16 cellular contexts compared by ENCODE assay signal in the genomic region with DNA sequence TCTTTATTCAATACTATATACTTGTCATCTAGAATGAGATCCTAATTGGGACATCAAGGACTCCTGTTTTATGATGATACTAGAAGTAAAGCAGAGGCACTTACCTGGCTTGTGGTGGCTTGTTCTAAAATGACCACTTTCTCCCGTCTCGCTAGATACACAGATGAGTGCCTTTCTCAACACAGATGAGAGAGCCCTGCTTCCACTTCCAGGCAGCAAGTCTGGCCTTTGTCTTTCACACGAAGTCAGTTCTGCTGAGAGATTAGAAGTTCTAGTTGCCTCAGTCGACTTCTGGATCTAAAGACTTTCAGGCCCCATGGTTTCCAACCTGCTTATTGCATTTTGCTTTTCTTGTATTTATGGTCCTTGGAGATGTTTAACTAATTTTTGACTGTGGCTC.
DNase-seq lines count a peak whose midpoint lies in the region; ATAC-seq and TF ChIP-seq lines count a peak whose summit lies in the region.
"Had no signal": no experiment of that assay in that cellular context is flagged by ENCODE, and none has a peak within 500 bp of the region (broad histone marks: within the 10 kb centered on the region; RNA-seq: fewer than 3 reads in every experiment).

No MANE protein-coding gene starts in this region.

- peak in 4 of 5 donors; percentile 23 to 56 (median 35) for DNase-seq in heart left ventricle
- DNase-seq in cardiac septum (ENCODE audit: low spot score) = no peak
- DNase-seq in NCI-H2227 treated with DMSO at 0.1 percent for 48 hours (lab: John Stamatoyannopoulos, UW) = peak; percentile 52
- DNase-seq in islet precursor cell = peak; percentile 60
- DNase-seq in middle frontal gyrus (ENCODE audit: extremely low spot score, low spot score) = no peak
- no peak for DNase-seq in posterior vena cava (ENCODE audit: low spot score)
- no peak for DNase-seq in pons (ENCODE audit: low spot score)
- DNase-seq: BE2C; CD4-positive, alpha-beta memory T cell; DND-41; GDM1; HFFc6 had no signal

- intact Hi-C loops in heart left ventricle (cut with DNase I) (loop anchor here in 2 of 10 donors (5.0 kb wide), 2 partner anchors 69 to 164 kb away; partner anchors contain the start of genes PPP1R1C (in 2 of the 2) and ITPRID2 (in 1 of the 2)), cardiac septum (cut with DNase I) (no loop called here), posterior vena cava (cut with DNase I) (no loop called here)

- TF ChIP-seq CTCF in heart left ventricle (IDR thresholded peaks at IDR 0.05) = no peak

- TF ChIP-seq POLR2A in heart left ventricle (IDR thresholded peaks at IDR 0.05) = no peak

- peaks cover 0 to 25% (median under 1%) of the 10 kb centered on the region in 12 donors for H3K4me1 ChIP-seq in heart left ventricle
- H3K4me1 ChIP-seq: A549, BE2C had no signal

- H3K27me3 ChIP-seq in heart left ventricle = no peaks in the 10 kb centered on the region
- H3K27me3 ChIP-seq: BE2C had no signal

- H3K36me3 ChIP-seq in heart left ventricle = no peaks in the 10 kb centered on the region
- H3K36me3 ChIP-seq: BE2C, HAP-1 had no signal

- no peak overlapping the region for H3K4me3 ChIP-seq in heart left ventricle
- H3K4me3 ChIP-seq: A549, HAP-1 had no signal

- H3K27ac ChIP-seq in heart left ventricle = peak overlapping the region in 8 of 12 donors; percentile 5 to 54 (median 26)
- H3K27ac ChIP-seq: A549, C4-2B had no signal

- ATAC-seq in heart left ventricle = peak in 3 of 4 donors; percentile 64 to 87 (median 85)
- ATAC-seq: A549, HepG2 had no signal

- WGBS in heart left ventricle, 4 donors = 31 to 46% (median 35%) methylated on average over 4 of the region's 4 CpGs

- H3K9me3 ChIP-seq in heart left ventricle = peaks cover 0 to 5% (median 0%) of the 10 kb centered on the region in 12 donors
- H3K9me3 ChIP-seq: A549, BE2C, HAP-1 had no signal

Comparison
In these comparisons a context has a peak if more than half of its experiments do, and no peak if none do; other contexts are left out.
1. DNase-seq: peak in heart left ventricle (4 of 5), NCI-H2227 treated with DMSO at 0.1 percent for 48 hours (single experiment) and islet precursor cell (single experiment); none in cardiac septum (single experiment), middle frontal gyrus (single experiment), posterior vena cava (single experiment) and pons (single experiment).